Comparison of ENCODE assay signal across 1 cellular context in genomic region chr6:137370871-137371633, GRCh38.
TF ChIP-seq lines count a peak whose summit lies in the region.

No MANE protein-coding gene starts in this region.

TF ChIP-seq in K562, 482 proteins besides CTCF, POLR2A, EP300 and RAD21 (continued from another document and continues in another):
- peak; percentile 41; the same call in 1 of the 2 replicates for TF ChIP-seq MGA (IDR thresholded peaks at IDR 0.05)
- TF ChIP-seq ZNF239 (CRISPR knock-in tag; IDR thresholded peaks at IDR 0.05), result peak; percentile 75
- no peak for TF ChIP-seq HOMEZ (CRISPR knock-in tag; IDR thresholded peaks at IDR 0.05)
- TF ChIP-seq CREM (IDR thresholded peaks at IDR 0.05; ENCODE audit: low read depth), result no peak
- TF ChIP-seq TAF7 (tag; IDR thresholded peaks at IDR 0.05), result peak; percentile 45; the same call in 1 of the 2 replicates
- no peak for TF ChIP-seq NCOA1 (IDR thresholded peaks at IDR 0.05; ENCODE audit: low read depth)
- TF ChIP-seq KLF13 (tag; IDR thresholded peaks at IDR 0.05; ENCODE audit: borderline replicate concordance, low read depth), result peak; percentile 87
- TF ChIP-seq STAT6 (CRISPR knock-in tag; IDR thresholded peaks at IDR 0.05), result no peak
- TF ChIP-seq ZNF395 (CRISPR knock-in tag; IDR thresholded peaks at IDR 0.05), result peak; percentile 97
- peak; percentile 90 for TF ChIP-seq ILK (tag; IDR thresholded peaks at IDR 0.05; ENCODE audit: borderline replicate concordance, low read depth)
- peak in 1 of 2 experiments; percentile 94; a peak in 2 of 4 replicates for TF ChIP-seq ZNF639 (CRISPR knock-in tag; conservative IDR thresholded peaks at IDR 0.05 in 1 of 2, IDR thresholded peaks at IDR 0.05 in 1 of 2)
- TF ChIP-seq FOSL1 (tag; conservative IDR thresholded peaks at IDR 0.05), result no peak
- TF ChIP-seq KDM5B (IDR thresholded peaks at IDR 0.05; ENCODE audit: insufficient replicate concordance, low read depth, low read length), result no peak
- TF ChIP-seq DIDO1 (tag; IDR thresholded peaks at IDR 0.05; ENCODE audit: low read depth), result peak; percentile 50; the same call in 1 of the 2 replicates
- TF ChIP-seq KLF1 (tag; IDR thresholded peaks at IDR 0.05), result 0 out of 2 replicates have a peak, but pooled peaks have one; percentile 30
- peak; percentile 95 for TF ChIP-seq SMAD4 (CRISPR knock-in tag; conservative IDR thresholded peaks at IDR 0.05)
- TF ChIP-seq MAFK (IDR thresholded peaks at IDR 0.05; ENCODE audit: low read length), result no peak
- TF ChIP-seq MAZ (CRISPR knock-in tag; conservative IDR thresholded peaks at IDR 0.05 in 1 of 2, IDR thresholded peaks at IDR 0.05 in 1 of 2), result 0 out of 4 replicates have a peak, but pooled peaks of 1 of the 2 experiments have one; percentile 38
- TF ChIP-seq BACH1 (tag; IDR thresholded peaks at IDR 0.05), result peak; percentile 84
- 0 out of 2 replicates have a peak, but pooled peaks have one; percentile 37 for TF ChIP-seq ZNF347 (CRISPR knock-in tag; IDR thresholded peaks at IDR 0.05; ENCODE audit: low read depth)
- TF ChIP-seq ZNF586 (CRISPR knock-in tag; conservative IDR thresholded peaks at IDR 0.05), result peak; percentile 79; the same call in 1 of the 2 replicates
- peak; percentile 63; the same call in 1 of the 2 replicates for TF ChIP-seq E2F3 (CRISPR knock-in tag; IDR thresholded peaks at IDR 0.05)
- TF ChIP-seq C11orf30 (IDR thresholded peaks at IDR 0.05; ENCODE audit: low read depth), result no peak
- TF ChIP-seq ZNF41 (CRISPR knock-in tag; conservative IDR thresholded peaks at IDR 0.05), result peak; percentile 92
- peak; percentile 47 for TF ChIP-seq ETV1 (tag; conservative IDR thresholded peaks at IDR 0.05; ENCODE audit: low read depth)
- TF ChIP-seq ATF1 (CRISPR knock-in tag; IDR thresholded peaks at IDR 0.05), result no peak
- TF ChIP-seq ATF1 (tag; IDR thresholded peaks at IDR 0.05), result peak; percentile 31; the same call in 1 of the 2 replicates
- TF ChIP-seq TEAD2 (tag; IDR thresholded peaks at IDR 0.05), result peak; percentile 94
- TF ChIP-seq NFE2L1 (tag; IDR thresholded peaks at IDR 0.05; ENCODE audit: borderline replicate concordance, low read depth), result peak; percentile 73
- no peak for TF ChIP-seq EZH2 (IDR thresholded peaks at IDR 0.05; ENCODE audit: borderline replicate concordance, low read depth, low read length)
- TF ChIP-seq MEF2D (tag; conservative IDR thresholded peaks at IDR 0.05; ENCODE audit: low read depth), result peak; percentile 87
- TF ChIP-seq PYGO2 (tag; IDR thresholded peaks at IDR 0.05), result peak; percentile 97
- 0 out of 2 replicates have a peak, but pooled peaks have one; percentile 19 for TF ChIP-seq VEZF1 (CRISPR knock-in tag; IDR thresholded peaks at IDR 0.05)
- TF ChIP-seq ZNF644 (tag; IDR thresholded peaks at IDR 0.05; ENCODE audit: low read depth), result peak; percentile 91
- 0 out of 2 replicates have a peak, but pooled peaks have one; percentile 20 for TF ChIP-seq ZNF507 (tag; conservative IDR thresholded peaks at IDR 0.05)
- TF ChIP-seq KLF6 (CRISPR knock-in tag; IDR thresholded peaks at IDR 0.05; ENCODE audit: borderline replicate concordance), result peak; percentile 87; the same call in 1 of the 2 replicates
- no peak for TF ChIP-seq NEUROD1 (IDR thresholded peaks at IDR 0.05; ENCODE audit: borderline replicate concordance, low read depth, low read length, partially characterized antibody)
- no peak for TF ChIP-seq MCM7 (IDR thresholded peaks at IDR 0.05)
